Comparison of ENCODE assay signal across 8 cellular contexts in the genomic region with DNA sequence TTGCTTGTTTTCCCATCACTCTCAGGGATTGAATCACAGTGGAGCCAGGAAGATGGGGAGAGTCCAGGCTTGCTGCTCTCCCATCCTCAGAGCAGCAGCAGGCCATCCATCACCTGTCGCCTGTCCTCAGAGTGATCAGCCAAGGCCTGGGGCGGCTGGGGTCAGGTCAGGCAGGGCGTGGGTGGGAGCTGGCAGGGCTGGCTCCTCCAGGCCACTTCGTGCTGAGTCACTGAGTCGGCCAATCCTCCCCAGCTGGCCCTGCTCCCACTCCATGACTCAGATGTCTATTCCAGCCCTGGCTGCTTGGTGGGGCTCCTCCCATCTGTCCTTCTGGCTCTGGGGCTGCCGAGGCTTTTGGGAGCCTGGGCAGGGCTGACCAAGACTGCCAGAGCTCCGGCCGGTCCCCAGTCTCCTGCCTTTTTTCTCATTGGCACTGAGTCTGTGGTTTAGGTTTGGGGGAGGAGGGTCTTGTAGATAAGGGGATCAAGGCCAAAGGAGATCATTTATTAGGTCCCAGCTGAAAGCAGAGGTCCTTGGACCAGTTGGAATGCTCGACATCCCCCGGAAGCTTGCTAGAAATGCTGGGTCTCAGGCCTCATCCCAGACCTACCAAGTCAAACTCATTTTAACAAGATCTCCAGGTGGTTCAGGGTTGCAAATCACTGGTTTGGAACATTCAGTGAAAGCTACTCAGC.
DNase-seq lines count a peak whose midpoint lies in the region; ATAC-seq and TF ChIP-seq lines count a peak whose summit lies in the region.

No MANE protein-coding gene starts in this region.

- H3K27ac ChIP-seq in left lung (peak overlapping the region; percentile 55 to 69), stomach smooth muscle (ENCODE audit: low read length) (peak overlapping the region; percentile 78)

- intact Hi-C loops in left lung (cut with DNase I) = no loop called here
- intact Hi-C loops in activated CD4-positive, alpha-beta memory T cell treated with anti-CD3 and anti-CD28 coated beads for 36 hours (cut with micrococcal nuclease) = no loop called here

- H3K9ac ChIP-seq in stomach smooth muscle (ENCODE audit: low read length in 2 of 2) = peak overlapping the region; percentile 54 to 68

- no peaks in the 10 kb centered on the region for H3K9me3 Mint-ChIP-seq in activated CD4-positive, alpha-beta memory T cell treated with anti-CD3 and anti-CD28 coated beads for 36 hours

- H3K4me1 ChIP-seq in left lung = peaks cover 8 to 30% of the 10 kb centered on the region in 2 donors
- peaks cover 42% of the 10 kb centered on the region for H3K4me1 ChIP-seq in stomach smooth muscle (ENCODE audit: control insufficient read depth, insufficient read depth, low read length)

- CTCF ChIA-PET in activated CD4-positive, alpha-beta memory T cell treated with anti-CD3 and anti-CD28 coated beads for 36 hours (lab: Charles Lee) = interaction anchor here (0.7 kb wide), 1 partner anchor 110 kb away, joined by 3 read pairs; no protein-coding TSS in a partner anchor

- TF ChIP-seq CTCF in choroid plexus epithelial cell (conservative IDR thresholded peaks at IDR 0.05; ENCODE audit: low read depth, low read length) (no peak), left lung (IDR thresholded peaks at IDR 0.05) (no peak)

- H3K36me3 ChIP-seq in left lung (peaks cover 0 to 36% of the 10 kb centered on the region in 2 donors), stomach smooth muscle (ENCODE audit: control insufficient read depth in 2 of 2, insufficient read depth in 2 of 2, low read length in 2 of 2) (peaks cover 14 to 15% of the 10 kb centered on the region in 2 donors)

- in situ Hi-C loops in G401 (cut with HindIII; ENCODE audit: low sequenced_read_pairs) = no loop called here

- peaks cover 44% of the 10 kb centered on the region for H3K4me1 Mint-ChIP-seq in activated CD4-positive, alpha-beta memory T cell treated with anti-CD3 and anti-CD28 coated beads for 36 hours (ENCODE audit: low read depth)

- no peak overlapping the region for H3K27ac Mint-ChIP-seq in activated CD4-positive, alpha-beta memory T cell treated with anti-CD3 and anti-CD28 coated beads for 36 hours

- no peak overlapping the region for H3K4me3 Mint-ChIP-seq in activated CD4-positive, alpha-beta memory T cell treated with anti-CD3 and anti-CD28 coated beads for 36 hours

- no peaks in the 10 kb centered on the region for H3K27me3 Mint-ChIP-seq in activated CD4-positive, alpha-beta memory T cell treated with anti-CD3 and anti-CD28 coated beads for 36 hours

- no peaks in the 10 kb centered on the region for H3K9me3 ChIP-seq in left lung
- H3K9me3 ChIP-seq in stomach smooth muscle (ENCODE audit: control insufficient read depth in 2 of 2, low read length in 2 of 2) = no peaks in the 10 kb centered on the region

- H3K36me3 Mint-ChIP-seq in activated CD4-positive, alpha-beta memory T cell treated with anti-CD3 and anti-CD28 coated beads for 36 hours = peaks cover 34% of the 10 kb centered on the region

- DNase-seq in G401 (ENCODE audit: low spot score) = peak; percentile 95
- DNase-seq in NCI-H82 (lab: John Stamatoyannopoulos, UW) = peak; percentile 70
- DNase-seq in choroid plexus epithelial cell (ENCODE audit: low read depth) = peak; percentile 95
- DNase-seq in left lung = peak; percentile 92
- no peak for DNase-seq in activated CD4-positive, alpha-beta memory T cell treated with anti-CD3 and anti-CD28 coated beads for 36 hours
- no peak for DNase-seq in activated CD4-positive, alpha-beta T cell treated with anti-CD3 and anti-CD28 coated beads, Interleukin-2, amount 50 U/mL, for 4 hours

- ATAC-seq in left lung (peak; percentile 96), HG02642 (IDR thresholded peaks at IDR 0.05; ENCODE audit: poor library complexity, unreplicated experiment) (no peak)

- H3K4me3 ChIP-seq in choroid plexus epithelial cell (ENCODE audit: low read depth, low read length) = no peak overlapping the region
- H3K4me3 ChIP-seq in left lung = no peak overlapping the region
- peak overlapping the region; percentile 49 to 54 for H3K4me3 ChIP-seq in stomach smooth muscle (ENCODE audit: low read length in 2 of 2)

- POLR2A ChIA-PET in activated CD4-positive, alpha-beta memory T cell treated with anti-CD3 and anti-CD28 coated beads for 36 hours (lab: Charles Lee) = interaction anchor here (0.6 kb wide), 1 partner anchor 70 kb away, joined by 3 read pairs; no protein-coding TSS in a partner anchor

- no peaks in the 10 kb centered on the region for H3K27me3 ChIP-seq in left lung
- H3K27me3 ChIP-seq in stomach smooth muscle (ENCODE audit: control insufficient read depth in 1 of 2, insufficient read depth in 2 of 2, low read length in 2 of 2) = no peaks in the 10 kb centered on the region

Comparison
In these comparisons a context has a peak if more than half of its experiments do, and no peak if none do; other contexts are left out.
1. DNase-seq: peak in G401 (single experiment), NCI-H82 (single experiment), choroid plexus epithelial cell (single experiment) and left lung (2 of 2); none in activated CD4-positive, alpha-beta memory T cell treated with anti-CD3 and anti-CD28 coated beads for 36 hours (single experiment) and activated CD4-positive, alpha-beta T cell treated with anti-CD3 and anti-CD28 coated beads, Interleukin-2, amount 50 U/mL, for 4 hours (0 of 2).
2. H3K4me3 ChIP-seq: peak in stomach smooth muscle (2 of 2); none in choroid plexus epithelial cell (single experiment) and left lung (0 of 2).